In the genomic region with DNA sequence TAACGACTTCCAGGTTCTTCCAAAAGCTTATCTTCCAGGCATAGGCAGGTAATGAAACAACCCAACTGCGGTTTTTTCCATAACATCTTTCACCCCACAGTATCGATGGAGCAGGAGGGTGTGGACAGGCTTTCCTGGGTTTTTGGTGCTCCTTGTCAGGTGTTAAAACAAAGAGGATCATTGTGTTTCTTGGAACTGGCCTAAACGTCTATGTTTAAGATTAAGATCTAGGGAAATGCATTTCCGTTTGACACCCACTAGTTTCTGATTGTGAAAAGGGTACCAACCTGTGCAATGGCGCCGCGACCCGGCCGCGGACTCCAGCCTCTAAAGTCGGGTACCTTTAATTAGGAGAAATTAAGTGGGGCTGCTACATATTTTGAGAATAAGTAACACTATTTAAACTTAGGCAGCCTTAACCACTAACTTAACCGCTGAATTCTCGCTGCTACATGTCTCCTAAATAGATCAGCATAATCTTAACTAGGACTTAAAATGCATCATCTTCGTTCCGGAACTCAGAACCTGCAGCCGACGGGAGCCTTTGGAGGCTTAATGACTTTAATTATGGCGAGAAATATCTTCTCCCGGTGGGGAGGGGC, we compare ENCODE assay signal across 8 cellular contexts.
A peak's percentile ranks its signal among the peaks of the same experiment; 100 is the strongest.
DNase-seq lines count a peak whose midpoint lies in the region; ATAC-seq and TF ChIP-seq lines count a peak whose summit lies in the region.

No MANE protein-coding gene starts in this region.

- peak overlapping the region; percentile 58 for H3K27ac ChIP-seq in RWPE2 (ENCODE audit: poor library complexity, severe bottlenecking)
- H3K27ac ChIP-seq in rectal smooth muscle tissue (ENCODE audit: low read depth, low read length) = peak overlapping the region; percentile 81

- TF ChIP-seq CTCF in RWPE2 (IDR thresholded peaks at IDR 0.05; ENCODE audit: poor library complexity, severe bottlenecking) (no peak), fibroblast of pulmonary artery (IDR thresholded peaks at IDR 0.05; ENCODE audit: low read length, missing control alignments) (no peak)

- H3K4me3 ChIP-seq in RWPE2 (ENCODE audit: severe bottlenecking) (peak overlapping the region; percentile 17), fibroblast of pulmonary artery (replicated peaks; ENCODE audit: low read depth, low read length) (peak overlapping the region; percentile 36), rectal smooth muscle tissue (ENCODE audit: low read length) (peak overlapping the region; percentile 52)

- peaks cover 16% of the 10 kb centered on the region for H3K4me1 ChIP-seq in RWPE2 (ENCODE audit: insufficient read depth, poor library complexity, severe bottlenecking)
- peaks cover 19% of the 10 kb centered on the region for H3K4me1 ChIP-seq in rectal smooth muscle tissue (ENCODE audit: control insufficient read depth, insufficient read depth, low read length)

- H3K27me3 ChIP-seq in RWPE2 (ENCODE audit: insufficient read depth, poor library complexity, severe bottlenecking) (no peaks in the 10 kb centered on the region), rectal smooth muscle tissue (ENCODE audit: control insufficient read depth, insufficient read depth, low read length) (no peaks in the 10 kb centered on the region)

- DNase-seq in EL (peak; percentile 39), RWPE2 (ENCODE audit: low spot score) (no peak), fibroblast of pulmonary artery (ENCODE audit: low read depth) (peak; percentile 16), NCI-H1436 (lab: John Stamatoyannopoulos, UW) (no peak)

- H3K36me3 ChIP-seq in RWPE2 (ENCODE audit: low read depth) (no peaks in the 10 kb centered on the region), rectal smooth muscle tissue (ENCODE audit: control insufficient read depth, insufficient read depth, low read length) (no peaks in the 10 kb centered on the region)

- H3K9ac ChIP-seq in rectal smooth muscle tissue (ENCODE audit: low read length) = no peak overlapping the region

- ATAC-seq in RWPE2 (ENCODE audit: low read depth) (peak; percentile 13; the same call in 1 of the 3 replicates), GM19351 (IDR thresholded peaks at IDR 0.05; ENCODE audit: unreplicated experiment) (no peak), HG02840 (IDR thresholded peaks at IDR 0.05; ENCODE audit: low FRiP score, unreplicated experiment) (no peak), HG03460 (IDR thresholded peaks at IDR 0.05; ENCODE audit: unreplicated experiment) (no peak)

- H3K9me3 ChIP-seq in RWPE2 (ENCODE audit: severe bottlenecking) = no peaks in the 10 kb centered on the region

Comparison
In these comparisons a context has a peak if more than half of its experiments do, and no peak if none do; other contexts are left out.
1. DNase-seq: peak in EL (single experiment) and fibroblast of pulmonary artery (single experiment); none in RWPE2 (single experiment) and NCI-H1436 (single experiment).
2. Peak in every context shown above with its lines, with median percentiles within 50 percentile points of each other: H3K4me3 ChIP-seq.